31 cellular contexts compared by ENCODE assay signal in genomic region chr22:37425369-37425768, GRCh38. TPM values are rescaled to one million over a fixed set of nuclear protein-coding genes. Genes with fewer than 3 reads are reported as not detected.
DNase-seq lines count a peak whose midpoint lies in the region; ATAC-seq, FAIRE-seq and TF ChIP-seq lines count a peak whose summit lies in the region.
"Had no signal": no experiment of that assay in that cellular context is flagged by ENCODE, and none has a peak within 500 bp of the region (broad histone marks: within the 10 kb centered on the region; RNA-seq: fewer than 3 reads in every experiment).

No MANE protein-coding gene starts in this region.

- H3K9me3 Mint-ChIP-seq in mesothelial cell of epicardium, result no peaks in the 10 kb centered on the region
- H3K9me3 Mint-ChIP-seq: activated naive CD8-positive, alpha-beta T cell treated with anti-CD3 and anti-CD28 coated beads, Interleukin-2, amount 10 ng/mL, durations not matched to agents 7 days and 5 days; activated T-helper 2 cell treated with anti-CD3 and anti-CD28 coated beads, Interferon-gamma antibody, Interleukin-2, Interleukin-4, amounts not matched to agents 10 μg/mL and 5 μg/mL and 100 μg/mL, durations not matched to agents 14 hours and 24 hours and 36 hours; stimulated activated naive B cell treated with anti-CD40 and anti-IgM and Interleukin-4, amounts not matched to agents 10 μg/mL and 1 μg/mL and 100 μg/mL, for 72 hours had no signal

- H3K79me2 ChIP-seq in HepG2 (ENCODE audit: insufficient read depth, low read length) (no peaks in the 10 kb centered on the region), K562 (ENCODE audit: control insufficient read depth, insufficient read depth, low read length) (no peaks in the 10 kb centered on the region)

- H3K4me3 Mint-ChIP-seq in mesothelial cell of epicardium, result peak overlapping the region; percentile 71
- H3K4me3 Mint-ChIP-seq: activated CD4-positive, alpha-beta T cell treated with anti-CD3 and anti-CD28 coated beads for 36 hours; activated naive CD8-positive, alpha-beta T cell treated with anti-CD3 and anti-CD28 coated beads, Interleukin-2, amount 10 ng/mL, durations not matched to agents 7 days and 5 days; stimulated activated naive B cell treated with anti-CD40 and anti-IgM and Interleukin-4, amounts not matched to agents 10 μg/mL and 1 μg/mL and 100 μg/mL, for 72 hours had no signal

- no peak for TF ChIP-seq EP300 in HepG2 (IDR thresholded peaks at IDR 0.05; ENCODE audit: low read depth in 2 of 2, low read length in 2 of 2)
- no peak for TF ChIP-seq EP300 in HepG2 (CRISPR knock-in tag; IDR thresholded peaks at IDR 0.05; ENCODE audit: borderline replicate concordance)
- TF ChIP-seq EP300 in K562 (IDR thresholded peaks at IDR 0.05; ENCODE audit: low read length), result no peak

- intact Hi-C loops in HepG2 (cut with micrococcal nuclease; ENCODE audit: unreplicated experiment), result no loop called here
- intact Hi-C loops in right lobe of liver (cut with DNase I), result loop anchor here in 1 of 2 donors (5.0 kb wide), 1 partner anchor 108 kb away; no protein-coding TSS in a partner anchor
- intact Hi-C loops in K562 (cut with micrococcal nuclease), result no loop called here
- intact Hi-C loops in pancreas (cut with DNase I), result loop anchor here in 1 of 3 donors (5.0 kb wide), 1 partner anchor 108 kb away; no protein-coding TSS in a partner anchor

- no peaks in the 10 kb centered on the region for H3K36me3 Mint-ChIP-seq in mesothelial cell of epicardium
- H3K36me3 Mint-ChIP-seq: activated naive CD8-positive, alpha-beta T cell treated with anti-CD3 and anti-CD28 coated beads, Interleukin-2, amount 10 ng/mL, durations not matched to agents 7 days and 5 days; CD4-positive, alpha-beta memory T cell had no signal

- no peaks in the 10 kb centered on the region for H3K4me1 ChIP-seq in HepG2 (ENCODE audit: insufficient read depth, low read length)
- H3K4me1 ChIP-seq in right lobe of liver, result peaks cover 0 to 8% (median 0%) of the 10 kb centered on the region in 4 donors
- H3K4me1 ChIP-seq in K562 (replicated peaks in 1 of 2; ENCODE audit: control insufficient read depth in 2 of 2, insufficient read depth in 2 of 2, low read length in 2 of 2), result peaks cover 0 to 15% of the 10 kb centered on the region in 2 experiments; a peak in 2 of 5 replicates
- no peaks in the 10 kb centered on the region for H3K4me1 ChIP-seq in pancreas

- TF ChIP-seq CTCF in HepG2 (CRISPR knock-in tag; IDR thresholded peaks at IDR 0.05) (no peak), right lobe of liver (IDR thresholded peaks at IDR 0.05) (no peak), K562 (IDR thresholded peaks at IDR 0.05 in 2 of 3, conservative IDR thresholded peaks at IDR 0.05 in 1 of 3; ENCODE audit: insufficient read depth in 2 of 3, low read depth in 1 of 3, low read length in 3 of 3) (no peak), mesothelial cell of epicardium (IDR thresholded peaks at IDR 0.05; ENCODE audit: unreplicated experiment) (no peak), pancreas (IDR thresholded peaks at IDR 0.05) (no peak)

- H3K9me1 ChIP-seq in K562 (ENCODE audit: control insufficient read depth, insufficient read depth, low read length), result no peaks in the 10 kb centered on the region

- no peak overlapping the region for H3K9ac ChIP-seq in HepG2 (ENCODE audit: insufficient read depth, low read depth, low read length)
- H3K9ac ChIP-seq in K562 (ENCODE audit: insufficient read depth in 1 of 2, low read depth in 2 of 2, low read length in 2 of 2), result no peak overlapping the region

- in situ Hi-C loops in HepG2 (cut with HindIII; ENCODE audit: extremely low pct_ligation_motif_present, low pct_unique_long_range_greater_than_20kb), result no loop called here
- in situ Hi-C loops in K562 (cut with MboI), result no loop called here

- CTCF ChIA-PET in HepG2 (lab: Yijun Ruan, JAX; ENCODE audit: low intra/inter-chr PET ratio, low total read pairs), result no interaction called here
- CTCF ChIA-PET in K562 (lab: Yijun Ruan, JAX; ENCODE audit: low intra/inter-chr PET ratio), result no interaction called here

- peaks cover 17% of the 10 kb centered on the region for H3K4me1 Mint-ChIP-seq in mesothelial cell of epicardium

- no peak overlapping the region for H3K4me3 ChIP-seq in HepG2 (replicated peaks in 1 of 3; ENCODE audit: insufficient read depth in 1 of 3, low read depth in 2 of 3, low read length in 3 of 3)
- no peak overlapping the region for H3K4me3 ChIP-seq in right lobe of liver
- H3K4me3 ChIP-seq in K562, result no peak overlapping the region
- H3K4me3 ChIP-seq in pancreas, result no peak overlapping the region

- H3K27me3 Mint-ChIP-seq in mesothelial cell of epicardium (ENCODE audit: low read depth), result peaks cover 81% of the 10 kb centered on the region

- peaks cover 7% of the 10 kb centered on the region; the same call in 1 of the 2 replicates for H4K20me1 ChIP-seq in HepG2 (ENCODE audit: insufficient read depth, low read length)
- peaks cover 8% of the 10 kb centered on the region for H4K20me1 ChIP-seq in K562 (replicated peaks; ENCODE audit: control insufficient read depth, insufficient read depth, low read length)

- H3K27ac ChIP-seq in HepG2 (ENCODE audit: extremely low read length, insufficient read depth, low read length) (no peak overlapping the region), right lobe of liver (no peak overlapping the region), K562 (ENCODE audit: extremely low read depth, low read depth, low read length) (no peak overlapping the region), pancreas (no peak overlapping the region)
- H3K27ac ChIP-seq: 22Rv1, left lung, upper lobe of left lung had no signal

- no peak for DNase-seq in HepG2 (ENCODE audit: low spot score)
- DNase-seq in right lobe of liver, result no peak
- DNase-seq in K562 (ENCODE audit: extremely low read depth in 1 of 4, low spot score in 3 of 4), result no peak
- no peak for DNase-seq in mesothelial cell of epicardium (ENCODE audit: low spot score in 2 of 2, unreplicated experiment in 2 of 2)
- no peak for DNase-seq in NCI-H774 (lab: John Stamatoyannopoulos, UW)
- no peak for DNase-seq in retina
- no peak for DNase-seq in pancreas
- DNase-seq: activated CD4-positive, alpha-beta T cell treated with anti-CD3 and anti-CD28 coated beads for 36 hours; activated naive CD8-positive, alpha-beta T cell treated with anti-CD3 and anti-CD28 coated beads, Interleukin-2, amount 10 ng/mL, durations not matched to agents 7 days and 5 days; activated T-cell treated with anti-CD3 and anti-CD28 coated beads for 4 hours; CD4-positive, alpha-beta memory T cell; central memory CD4-positive, alpha-beta T cell; Karpas-422; NCI-H1417 treated with DMSO at 0.1 percent for 48 hours; NCI-H2029 treated with DMSO at 0.1 percent for 48 hours; NCI-H524 treated with DMSO at 0.1 percent for 48 hours; NK-92 treated with Interleukin-12 subunit alpha and Interleukin-12 subunit beta, amount 100 ng/mL, for 24 hours; occipital lobe; SIG-M5; small intestine; stimulated activated naive B cell treated with anti-CD40 and anti-IgM and Interleukin-4, amounts not matched to agents 10 μg/mL and 1 μg/mL and 100 μg/mL, for 72 hours; substantia nigra had no signal

- ATAC-seq in HepG2 (no peak), right lobe of liver (no peak), K562 (no peak), GM19452 (IDR thresholded peaks at IDR 0.05; ENCODE audit: unreplicated experiment) (no peak), pancreas (no peak)
- ATAC-seq: activated CD4-positive, alpha-beta T cell treated with anti-CD3 and anti-CD28 coated beads for 36 hours had no signal

- TF ChIP-seq POLR2A in HepG2 (IDR thresholded peaks at IDR 0.05; ENCODE audit: insufficient read depth in 1 of 2, low read depth in 2 of 2, low read length in 2 of 2) (no peak), right lobe of liver (IDR thresholded peaks at IDR 0.05) (no peak), K562 (conservative IDR thresholded peaks at IDR 0.05) (no peak)

- no peak overlapping the region for H3K27ac Mint-ChIP-seq in mesothelial cell of epicardium
- H3K27ac Mint-ChIP-seq: activated CD4-positive, alpha-beta T cell treated with anti-CD3 and anti-CD28 coated beads for 36 hours; activated naive CD8-positive, alpha-beta T cell treated with anti-CD3 and anti-CD28 coated beads, Interleukin-2, amount 10 ng/mL, durations not matched to agents 7 days and 5 days; activated T-helper 2 cell treated with anti-CD3 and anti-CD28 coated beads, Interferon-gamma antibody, Interleukin-2, Interleukin-4, amounts not matched to agents 10 μg/mL and 5 μg/mL and 100 μg/mL, durations not matched to agents 14 hours and 24 hours and 36 hours; CD4-positive, alpha-beta memory T cell; stimulated activated naive B cell treated with anti-CD40 and anti-IgM and Interleukin-4, amounts not matched to agents 10 μg/mL and 1 μg/mL and 100 μg/mL, for 72 hours had no signal

- no peak for TF ChIP-seq RAD21 in HepG2 (CRISPR knock-in tag; IDR thresholded peaks at IDR 0.05)
- TF ChIP-seq RAD21 in K562 (CRISPR knock-in tag; conservative IDR thresholded peaks at IDR 0.05 in 1 of 2, IDR thresholded peaks at IDR 0.05 in 1 of 2), result no peak

- H3K27me3 ChIP-seq in HepG2 (ENCODE audit: control insufficient read depth in 1 of 2, insufficient read depth in 2 of 2, low read length in 2 of 2), result peaks cover 15 to 62% of the 10 kb centered on the region in 2 experiments
- H3K27me3 ChIP-seq in right lobe of liver, result peaks cover 0 to 1% of the 10 kb centered on the region in 2 donors
- H3K27me3 ChIP-seq in K562 (ENCODE audit: control insufficient read depth in 2 of 2, insufficient read depth in 2 of 2, low read length in 2 of 2), result peaks cover 2 to 47% of the 10 kb centered on the region in 2 experiments; a peak in 4 of 5 replicates
- peaks cover 0 to 29% (median 0%) of the 10 kb centered on the region in 4 donors for H3K27me3 ChIP-seq in pancreas

- WGBS in HepG2 (ENCODE audit: low lambda C conversion rate), result 20% methylated on average over 6 of the region's 11 CpGs
- WGBS in right lobe of liver (ENCODE audit: insufficient coverage, low coverage, low lambda C conversion rate, missing lambda C conversion rate), result 74% methylated on average over 11 of the region's 11 CpGs
- WGBS in K562 (ENCODE audit: insufficient coverage, low coverage, missing lambda C conversion rate), result 7% methylated on average over 10 of the region's 11 CpGs
- 75 to 81% methylated on average over 11 of the region's 11 CpGs for WGBS in pancreas, 2 donors

- no peak overlapping the region for H3K4me2 ChIP-seq in HepG2 (ENCODE audit: low read depth, low read length)
- H3K4me2 ChIP-seq in K562 (ENCODE audit: insufficient read depth, low read length), result no peak overlapping the region

- no peak for FAIRE-seq in HepG2 (lab: Jason Lieb, UNC)
- no peak for FAIRE-seq in K562 (lab: Jason Lieb, UNC)
- no peak for FAIRE-seq in pancreas (lab: Jason Lieb, UNC)
- FAIRE-seq: GM18507, GM19239, H54, islet of Langerhans, small intestine had no signal

- H3K36me3 ChIP-seq in HepG2 (replicated peaks in 1 of 2; ENCODE audit: control insufficient read depth in 1 of 2, insufficient read depth in 2 of 2, low read length in 2 of 2) (no peaks in the 10 kb centered on the region), right lobe of liver (no peaks in the 10 kb centered on the region), K562 (ENCODE audit: control insufficient read depth, insufficient read depth, low read length) (no peaks in the 10 kb centered on the region), pancreas (no peaks in the 10 kb centered on the region)
- H3K36me3 ChIP-seq: left lung, upper lobe of left lung had no signal

- H2AFZ ChIP-seq in HepG2 (ENCODE audit: low read length), result no peak overlapping the region
- no peak overlapping the region for H2AFZ ChIP-seq in K562 (ENCODE audit: low read depth, low read length)

- POLR2A ChIA-PET in HepG2 (lab: Yijun Ruan, JAX) (no interaction called here), K562 (lab: Yijun Ruan, JAX) (no interaction called here)

- H3K9me3 ChIP-seq in HepG2 (ENCODE audit: low read length) (no peaks in the 10 kb centered on the region), right lobe of liver (no peaks in the 10 kb centered on the region), K562 (replicated peaks; ENCODE audit: control insufficient read depth, insufficient read depth, low read depth, low read length) (no peaks in the 10 kb centered on the region), pancreas (no peaks in the 10 kb centered on the region)
- H3K9me3 ChIP-seq: left lung, upper lobe of left lung had no signal

- BruUV-seq in HepG2 (replicated peaks; lab: Mats Ljungman, UMichigan) (no TSS peak), K562 (replicated peaks; lab: Mats Ljungman, UMichigan) (no TSS peak)

RNA-seq across cellular contexts. Expression of gene ELFN2, which starts 1.9 kb away (rescaled TPM):
- not detected in 2 replicates for total RNA-seq in HepG2 (2016; rRNA removed; fragmentation: Illumina TruSeq; extraction: Trizol)
- total RNA-seq in HepG2 (2016; cell fraction: cytosol; rRNA removed; fragmentation: Illumina TruSeq; extraction: Trizol; ENCODE audit: low read depth), result not detected in 2 replicates
- not detected in 2 replicates for total RNA-seq in HepG2 (2016; cell fraction: insoluble cytoplasmic fraction; rRNA removed; fragmentation: Illumina TruSeq; extraction: Trizol)
- total RNA-seq in HepG2 (2016; cell fraction: membrane; rRNA removed; fragmentation: Illumina TruSeq; extraction: Trizol), result not detected in 2 replicates
- not detected in 2 replicates for total RNA-seq in HepG2 (2016; cell fraction: nucleus; rRNA removed; fragmentation: Illumina TruSeq; extraction: Trizol)
- polyA plus RNA-seq in HepG2 (2011; rRNA removed), result 0.01 TPM in 1 of 2 replicates, not detected in the other
- not detected in 2 replicates for polyA plus RNA-seq in HepG2 (2011; cell fraction: cytosol; rRNA removed)
- 0.03 TPM in 2 replicates for polyA plus RNA-seq in HepG2 (2011; cell fraction: nucleus; rRNA removed)
- polyA plus RNA-seq in HepG2 (2012), result 0.01 and 0.09 TPM in 2 replicates
- polyA plus RNA-seq in HepG2 (2016; cell fraction: cytosol; fragmentation: Illumina TruSeq; extraction: Trizol; ENCODE audit: low read depth), result not detected in 2 replicates
- polyA plus RNA-seq in HepG2 (2016; cell fraction: insoluble cytoplasmic fraction; fragmentation: Illumina TruSeq; extraction: Trizol; ENCODE audit: low read depth), result not detected in 2 replicates
- not detected in 2 replicates for polyA plus RNA-seq in HepG2 (2016; cell fraction: membrane; fragmentation: Illumina TruSeq; extraction: Trizol; ENCODE audit: low read depth)
- polyA plus RNA-seq in HepG2 (2016; cell fraction: nucleus; fragmentation: Illumina TruSeq; extraction: Trizol; ENCODE audit: insufficient read depth, low read depth), result not detected in 2 replicates
- polyA minus RNA-seq in HepG2 (2011; rRNA and poly(A)+ RNA removed; ENCODE audit: low replicate concordance), result 0.47 TPM in 1 of 2 replicates, not detected in the other
- not detected in 2 replicates for polyA minus RNA-seq in HepG2 (2011; cell fraction: cytosol; rRNA and poly(A)+ RNA removed)
- not detected in 2 replicates for polyA minus RNA-seq in HepG2 (2011; cell fraction: nucleus; rRNA and poly(A)+ RNA removed)
- total RNA-seq in right lobe of liver, result under 1 TPM; 0.07 to 0.93 (median 0.49) TPM
- not detected in 2 replicates for total RNA-seq in K562 (2011; cell fraction: chromatin; rRNA removed; ENCODE audit: low replicate concordance)
- total RNA-seq in K562 (2011; cell fraction: nucleolus; rRNA removed), result not detected in 2 replicates
- total RNA-seq in K562 (2011; cell fraction: nucleoplasm; rRNA removed), result not detected in 2 replicates
- not detected in 2 replicates for total RNA-seq in K562 (2014; rRNA removed)
- not detected in 2 replicates for total RNA-seq in K562 (2014; rRNA removed; fragmentation: Illumina TruSeq; extraction: Trizol)
- not detected in 2 replicates for total RNA-seq in K562 (2015; rRNA removed; fragmentation: Illumina TruSeq; extraction: Trizol)
- not detected in 2 replicates for total RNA-seq in K562 (2021)
- not detected in 2 replicates for polyA plus RNA-seq in K562 (2011; rRNA removed)
- under 0.01 and 0.01 TPM in 2 replicates for polyA plus RNA-seq in K562 (2011; cell fraction: cytosol; rRNA removed)
- 0.01 TPM in 1 of 2 replicates, not detected in the other for polyA plus RNA-seq in K562 (2011; cell fraction: nucleus; rRNA removed)
- not detected in 2 replicates for polyA plus RNA-seq in K562 (2012)
- not detected in 2 replicates for polyA plus RNA-seq in K562 (2014; fragmentation: Illumina TruSeq; extraction: Trizol)
- not detected for polyA plus RNA-seq in K562 (2014; fragmentation: Nextera tagmentation; extraction: Ambion mirVana)
- not detected in 2 replicates for polyA plus RNA-seq in K562 (2014; rRNA removed)
- not detected in 2 replicates for polyA minus RNA-seq in K562 (2011; rRNA and poly(A)+ RNA removed)
- not detected in 2 replicates for polyA minus RNA-seq in K562 (2011; cell fraction: cytosol; rRNA and poly(A)+ RNA removed)
- not detected in 2 replicates for polyA minus RNA-seq in K562 (2011; cell fraction: nucleus; rRNA and poly(A)+ RNA removed)
- total RNA-seq in mesothelial cell of epicardium, result 4.1 to 4.2 TPM (median 4.1 TPM) in 3 replicates
- 1 to 10 TPM in 3 of 6 donors, under 1 TPM in 3; 0.19 to 1.8 (median 1.1) TPM for total RNA-seq in pancreas
- 1 to 10 TPM in 1 of 2 donors, under 1 TPM in 1; 0.23 to 2.1 TPM for polyA plus RNA-seq in pancreas
- polyA plus RNA-seq: CD4-positive, alpha-beta memory T cell had no signal

Comparison
In these comparisons a context has a peak if more than half of its experiments do, and no peak if none do; other contexts are left out.
1. Of the 241 proteins assayed by ChIP-seq in both HepG2 and K562: peak only in HepG2: none; only in K562: CREM; in both: none; in neither: 236; mixed calls (peak in some experiments, not most) for 4.